17 cellular contexts compared by ENCODE assay signal in genomic region chr15:85498471-85498870, GRCh38.
"Had no signal": no experiment of that assay in that cellular context is flagged by ENCODE, and none has a peak within 500 bp of the region (broad histone marks: within the 10 kb centered on the region; RNA-seq: fewer than 3 reads in every experiment).

No MANE protein-coding gene starts in this region.

- H3K27ac Mint-ChIP-seq: activated B cell treated with CpG ODN at 0.5 μM for 24 hours; activated naive CD8-positive, alpha-beta T cell; activated T-helper 1 cell treated with anti-CD3 and anti-CD28 coated beads, Interleukin-12 subunit alpha, Interleukin-12 subunit beta, Interleukin-2, Interleukin-4 antibody, amounts not matched to agents 30 ng/mL and 10 ng/mL and 1 ng/mL, durations not matched to agents 14 hours and 24 hours and 36 hours; progenitor cell of endocrine pancreas had no signal

- DNase-seq: activated B cell treated with CpG ODN at 0.5 μM for 24 hours; activated CD4-positive, alpha-beta memory T cell treated with anti-CD3 and anti-CD28 coated beads for 36 hours; activated CD4-positive, alpha-beta T cell treated with anti-CD3 and anti-CD28 coated beads for 4 hours; activated T-cell treated with anti-CD3 and anti-CD28 coated beads for 4 hours; effector CD4-positive, alpha-beta T cell; esophagus squamous epithelium; hypothalamus; islet precursor cell; left colon; midbrain; stomach; upper lobe of left lung had no signal

- H3K27me3 ChIP-seq: esophagus squamous epithelium, stomach, upper lobe of left lung had no signal

- H3K4me3 Mint-ChIP-seq: activated B cell treated with CpG ODN at 0.5 μM for 24 hours; activated CD4-positive, alpha-beta memory T cell treated with anti-CD3 and anti-CD28 coated beads for 36 hours; activated T-helper 1 cell treated with anti-CD3 and anti-CD28 coated beads, Interleukin-12 subunit alpha, Interleukin-12 subunit beta, Interleukin-2, Interleukin-4 antibody, amounts not matched to agents 30 ng/mL and 10 ng/mL and 1 ng/mL, durations not matched to agents 14 hours and 24 hours and 36 hours; neural crest cell had no signal

- H3K27ac ChIP-seq: stomach had no signal

- H3K9me3 ChIP-seq: esophagus squamous epithelium, stomach, upper lobe of left lung had no signal

- H3K36me3 Mint-ChIP-seq: activated CD4-positive, alpha-beta memory T cell treated with anti-CD3 and anti-CD28 coated beads for 36 hours; activated naive CD8-positive, alpha-beta T cell had no signal

- H3K4me3 ChIP-seq: esophagus squamous epithelium, lung, stomach, upper lobe of left lung had no signal

- ATAC-seq: left colon had no signal

- H3K36me3 ChIP-seq: esophagus squamous epithelium, stomach, upper lobe of left lung had no signal

- H3K9me3 Mint-ChIP-seq: activated B cell treated with CpG ODN at 0.5 μM for 24 hours; activated CD4-positive, alpha-beta memory T cell treated with anti-CD3 and anti-CD28 coated beads for 36 hours; activated T-helper 1 cell treated with anti-CD3 and anti-CD28 coated beads, Interleukin-12 subunit alpha, Interleukin-12 subunit beta, Interleukin-2, Interleukin-4 antibody, amounts not matched to agents 30 ng/mL and 10 ng/mL and 1 ng/mL, durations not matched to agents 14 hours and 24 hours and 36 hours; neural crest cell had no signal
